ENCODE assay signal across 8 cellular contexts in the genomic region with DNA sequence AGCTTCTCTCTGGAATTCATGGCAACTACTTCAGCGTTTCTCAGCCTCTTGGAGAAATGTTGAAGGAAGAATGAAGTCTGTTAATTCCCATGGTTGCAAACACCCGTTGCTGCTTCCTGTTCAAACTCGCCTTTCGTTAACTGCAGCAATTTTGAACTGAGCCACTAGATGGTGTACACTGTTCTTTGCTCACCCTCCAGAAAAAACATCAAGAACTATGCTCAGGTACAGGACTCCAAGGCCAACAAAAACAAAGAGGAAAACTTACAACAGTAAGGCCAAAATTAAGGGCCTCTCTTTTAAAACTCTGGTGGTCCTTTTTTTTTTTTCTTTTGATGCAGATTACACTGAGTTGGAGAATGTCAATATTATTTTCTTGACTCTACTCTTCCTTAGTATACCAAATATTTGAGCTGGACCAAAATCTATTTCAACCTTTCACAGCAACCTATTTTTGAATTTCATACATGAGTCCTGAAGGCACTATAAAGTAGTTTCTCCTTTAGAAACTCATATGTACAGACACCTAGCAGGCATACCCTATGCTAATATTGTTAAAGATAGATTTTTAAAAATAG. TPM values are rescaled to one million over a fixed set of nuclear protein-coding genes. Genes with fewer than 3 reads are reported as not detected.
DNase-seq lines count a peak whose midpoint lies in the region; ATAC-seq, FAIRE-seq and TF ChIP-seq lines count a peak whose summit lies in the region.

No MANE protein-coding gene starts in this region.

- TF ChIP-seq CTCF in cardiac fibroblast (IDR thresholded peaks at IDR 0.05; ENCODE audit: low read depth, low read length) (peak; percentile 81), upper lobe of right lung (IDR thresholded peaks at IDR 0.05) (peak; percentile 61)

- in situ Hi-C loops in KBM-7 (cut with MboI; ENCODE audit: low pct_unique_long_range_greater_than_20kb, low sequenced_read_pairs), result no loop called here

- no peaks in the 10 kb centered on the region for H3K36me3 ChIP-seq in NT2/D1 (ENCODE audit: insufficient read depth, insufficient read length, low read length)
- no peaks in the 10 kb centered on the region for H3K36me3 ChIP-seq in upper lobe of right lung

- DNase-seq in stimulated activated CD4-positive, alpha-beta T cell treated with anti-CD3 and anti-CD28 coated beads, Interleukin-4, amount 100 ng/mL, for 24 hours, result peak; percentile 12
- no peak for DNase-seq in stimulated activated CD4-positive, alpha-beta T cell treated with anti-CD3 and anti-CD28 coated beads, Interleukin-4, amount 100 ng/mL, for 4 hours
- DNase-seq in H54 (ENCODE audit: insufficient read length, low spot score), result peak; percentile 9
- peak; percentile 86 for DNase-seq in KBM-7
- peak; percentile 73 for DNase-seq in NT2/D1 (ENCODE audit: low read depth, low spot score)
- DNase-seq in cardiac fibroblast (ENCODE audit: low read depth in 2 of 2), result peak; percentile 68 to 69
- DNase-seq in kidney tubule cell (ENCODE audit: low spot score), result peak; percentile 82
- DNase-seq in upper lobe of right lung, result no peak

- ATAC-seq in upper lobe of right lung, result peak; percentile 83

- peak; percentile 57 for FAIRE-seq in H54 (lab: Jason Lieb, UNC)

- H3K4me3 ChIP-seq in NT2/D1 (ENCODE audit: insufficient read length, low read depth) (no peak overlapping the region), cardiac fibroblast (replicated peaks in 1 of 2; ENCODE audit: low read depth in 2 of 2, low read length in 2 of 2) (no peak overlapping the region), upper lobe of right lung (no peak overlapping the region)

- H3K27me3 ChIP-seq in NT2/D1 (ENCODE audit: insufficient read depth, insufficient read length) (no peaks in the 10 kb centered on the region), upper lobe of right lung (no peaks in the 10 kb centered on the region)

- no peak overlapping the region for H3K27ac ChIP-seq in upper lobe of right lung

- no peaks in the 10 kb centered on the region for H3K9me3 ChIP-seq in NT2/D1 (ENCODE audit: insufficient read depth, low read length)
- no peaks in the 10 kb centered on the region for H3K9me3 ChIP-seq in upper lobe of right lung

- H3K9ac ChIP-seq in NT2/D1 (ENCODE audit: insufficient read length, low read depth), result no peak overlapping the region

- no peaks in the 10 kb centered on the region for H3K4me1 ChIP-seq in NT2/D1 (ENCODE audit: insufficient read depth, insufficient read length)
- H3K4me1 ChIP-seq in upper lobe of right lung, result no peaks in the 10 kb centered on the region

- no peak for TF ChIP-seq POLR2A in H54 (IDR thresholded peaks at IDR 0.05; ENCODE audit: low read depth, low read length)

- intact Hi-C loops in upper lobe of right lung (cut with DNase I), result no loop called here

RNA-seq across cellular contexts. Expression of a gene that starts 58.2 kb away (rescaled TPM):
- total RNA-seq in upper lobe of right lung, result 0.72 TPM

Comparison
In these comparisons a context has a peak if more than half of its experiments do, and no peak if none do; other contexts are left out.
1. DNase-seq: peak in stimulated activated CD4-positive, alpha-beta T cell treated with anti-CD3 and anti-CD28 coated beads, Interleukin-4, amount 100 ng/mL, for 24 hours (single experiment), H54 (single experiment), KBM-7 (single experiment), NT2/D1 (single experiment), cardiac fibroblast (2 of 2) and kidney tubule cell (single experiment); none in stimulated activated CD4-positive, alpha-beta T cell treated with anti-CD3 and anti-CD28 coated beads, Interleukin-4, amount 100 ng/mL, for 4 hours (0 of 2) and upper lobe of right lung (single experiment).